8 cellular contexts compared by ENCODE assay signal in the genomic region with DNA sequence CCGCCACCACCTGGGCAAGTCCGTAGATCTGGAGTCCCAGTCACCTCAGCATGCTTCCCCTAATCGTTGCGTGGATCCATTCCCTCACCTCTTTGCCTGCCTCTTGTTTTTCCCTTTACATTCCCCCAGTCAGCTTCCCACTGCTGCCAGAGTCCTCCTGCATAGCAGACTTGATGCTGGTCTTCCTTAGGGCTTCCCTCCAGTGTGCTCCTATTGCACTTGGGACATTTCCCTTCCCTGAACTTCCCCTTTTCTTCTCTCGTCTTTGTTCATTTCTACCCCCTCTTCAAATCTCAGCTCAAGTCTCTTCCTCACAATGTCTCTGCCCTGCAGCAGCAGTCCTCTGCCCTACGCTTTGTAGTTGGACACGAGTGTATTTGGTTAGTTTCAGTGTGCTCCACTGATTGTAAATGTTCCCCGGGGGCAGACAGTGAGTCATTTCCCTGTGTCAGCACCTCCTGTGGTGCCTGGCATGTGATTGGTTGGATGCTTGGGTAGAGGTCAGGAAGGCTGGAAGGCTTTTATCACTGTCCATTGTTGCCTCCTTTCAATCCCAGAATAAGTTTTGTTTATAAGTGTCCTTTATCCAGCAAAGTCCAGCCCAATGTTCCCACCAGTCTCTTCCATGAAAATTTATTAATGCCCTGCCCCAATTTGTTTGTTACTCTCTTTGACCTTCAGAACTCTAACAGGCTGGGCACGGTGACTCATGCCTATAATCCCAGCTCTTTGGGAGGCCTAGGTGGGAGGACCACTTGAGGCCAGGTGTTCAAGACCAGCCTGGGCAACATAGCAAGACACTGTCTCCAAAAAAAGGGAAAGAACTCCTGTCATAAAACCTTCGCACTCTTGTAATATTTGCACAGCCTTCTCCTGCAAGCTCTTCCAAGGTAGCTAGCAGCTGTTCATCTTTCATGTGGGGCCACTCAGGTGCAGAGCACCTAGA. TPM values are rescaled to one million over a fixed set of nuclear protein-coding genes. Genes with fewer than 3 reads are reported as not detected.
DNase-seq lines count a peak whose midpoint lies in the region; ATAC-seq and TF ChIP-seq lines count a peak whose summit lies in the region.

No MANE protein-coding gene starts in this region.

- H3K36me3 ChIP-seq in BLaER1 treated with 17β-estradiol and CSF1 and Interleukin-3, amounts not matched to agents 10 nM and 100 nM, result peaks cover 63 to 99% (median 84%) of the 10 kb centered on the region in 11 experiments
- peaks cover 8 to 84% of the 10 kb centered on the region in 2 experiments for H3K36me3 ChIP-seq in HEK293 (ENCODE audit: control insufficient read depth in 2 of 2, insufficient read depth in 1 of 2, low read length in 2 of 2)
- peaks cover 34 to 58% of the 10 kb centered on the region in 2 experiments for H3K36me3 ChIP-seq in SK-N-SH (replicated peaks in 1 of 2; ENCODE audit: control insufficient read depth in 1 of 2, insufficient read depth in 2 of 2, low read length in 1 of 2)
- H3K36me3 ChIP-seq in effector memory CD4-positive, alpha-beta T cell (ENCODE audit: control insufficient read depth, insufficient read depth, low read length), result peaks cover 33% of the 10 kb centered on the region
- H3K36me3 ChIP-seq in hepatocyte (replicated peaks; ENCODE audit: insufficient read depth, low read depth), result no peaks in the 10 kb centered on the region

- H3K27ac ChIP-seq in BLaER1 treated with 17β-estradiol and CSF1 and Interleukin-3, amounts not matched to agents 10 nM and 100 nM, result no peak overlapping the region
- H3K27ac ChIP-seq in HEK293 (ENCODE audit: extremely low read depth, low read depth, low read length), result no peak overlapping the region
- peak overlapping the region in 1 of 2 experiments; percentile 4; a peak in 1 of 4 replicates for H3K27ac ChIP-seq in SK-N-SH (ENCODE audit: low read depth in 2 of 2, low read length in 1 of 2)
- H3K27ac ChIP-seq in foreskin keratinocyte, result peak overlapping the region; percentile 9
- no peak overlapping the region for H3K27ac ChIP-seq in effector memory CD4-positive, alpha-beta T cell (ENCODE audit: insufficient read depth, low read length, poor library complexity, severe bottlenecking)
- no peak overlapping the region for H3K27ac ChIP-seq in hepatocyte

- H3K4me2 ChIP-seq in BLaER1 treated with 17β-estradiol and CSF1 and Interleukin-3, amounts not matched to agents 10 nM and 100 nM, result peak overlapping the region in 8 of 11 experiments; percentile 9 to 78 (median 56); a peak in 14 of 22 replicates
- H3K4me2 ChIP-seq in SK-N-SH, result no peak overlapping the region; the same call in 1 of the 2 replicates
- H3K4me2 ChIP-seq in hepatocyte, result no peak overlapping the region

- no peaks in the 10 kb centered on the region for H3F3A ChIP-seq in SK-N-SH (replicated peaks; ENCODE audit: insufficient read depth)

- WGBS in SK-N-SH (ENCODE audit: low lambda C conversion rate), result 72% methylated on average over 10 of the region's 10 CpGs
- WGBS in hepatocyte (ENCODE audit: low lambda C conversion rate, missing lambda C conversion rate), result 74% methylated on average over 10 of the region's 10 CpGs

- peaks cover 6 to 24% (median 10%) of the 10 kb centered on the region in 10 experiments; a peak in 16 of 20 replicates for H3K4me1 ChIP-seq in BLaER1 treated with 17β-estradiol and CSF1 and Interleukin-3, amounts not matched to agents 10 nM and 100 nM
- no peaks in the 10 kb centered on the region for H3K4me1 ChIP-seq in HEK293 (ENCODE audit: control insufficient read depth, insufficient read depth, low read length)
- no peaks in the 10 kb centered on the region; a peak in 2 of 4 replicates for H3K4me1 ChIP-seq in SK-N-SH (ENCODE audit: control insufficient read depth in 1 of 2, insufficient read depth in 2 of 2, low read depth in 1 of 2, low read length in 1 of 2)
- peaks cover 4% of the 10 kb centered on the region for H3K4me1 ChIP-seq in foreskin keratinocyte
- H3K4me1 ChIP-seq in effector memory CD4-positive, alpha-beta T cell (ENCODE audit: control insufficient read depth, insufficient read depth, low read length, poor library complexity, severe bottlenecking), result no peaks in the 10 kb centered on the region
- no peaks in the 10 kb centered on the region for H3K4me1 ChIP-seq in hepatocyte (ENCODE audit: insufficient read depth)

- peak overlapping the region in 1 of 2 donors; percentile 82 for H3K27ac Mint-ChIP-seq in stimulated activated naive CD8-positive, alpha-beta T cell treated with anti-CD3 and anti-CD28 coated beads, Interleukin-15, amount 100 ng/mL, for 72 hours

- H3K27me3 ChIP-seq in BLaER1 treated with 17β-estradiol and CSF1 and Interleukin-3, amounts not matched to agents 10 nM and 100 nM, result no peaks in the 10 kb centered on the region
- no peaks in the 10 kb centered on the region for H3K27me3 ChIP-seq in SK-N-SH (ENCODE audit: insufficient read depth)
- no peaks in the 10 kb centered on the region for H3K27me3 ChIP-seq in foreskin keratinocyte
- H3K27me3 ChIP-seq in effector memory CD4-positive, alpha-beta T cell (replicated peaks; ENCODE audit: control insufficient read depth, insufficient read depth, low read length, poor library complexity, severe bottlenecking), result no peaks in the 10 kb centered on the region
- no peaks in the 10 kb centered on the region for H3K27me3 ChIP-seq in hepatocyte

- H3K4me1 Mint-ChIP-seq in stimulated activated naive CD8-positive, alpha-beta T cell treated with anti-CD3 and anti-CD28 coated beads, Interleukin-15, amount 100 ng/mL, for 72 hours, result peaks cover 33% of the 10 kb centered on the region

- TF ChIP-seq EP300 in SK-N-SH (IDR thresholded peaks at IDR 0.05; ENCODE audit: borderline replicate concordance in 1 of 2, low read depth in 1 of 2, low read length in 1 of 2), result no peak

- H3K79me2 ChIP-seq in SK-N-SH (ENCODE audit: insufficient read depth) (peaks cover 48% of the 10 kb centered on the region; the same call in 1 of the 2 replicates), hepatocyte (peaks cover 2% of the 10 kb centered on the region)

- no peak for TF ChIP-seq RAD21 in SK-N-SH (IDR thresholded peaks at IDR 0.05; ENCODE audit: low read length)

- POLR2A ChIA-PET in HEK293 (lab: Yijun Ruan, JAX), result interaction anchor here (0.9 kb wide), 1 partner anchor 39 kb away, joined by 3 read pairs; a partner anchor contains a TSS
- POLR2A ChIA-PET in SK-N-SH (lab: Yijun Ruan, JAX), result no interaction called here

- CTCF ChIA-PET in HEK293 (lab: Yijun Ruan, JAX), result no interaction called here
- CTCF ChIA-PET in SK-N-SH (lab: Yijun Ruan, JAX), result no interaction called here

- no peak overlapping the region for H3K4me3 Mint-ChIP-seq in stimulated activated naive CD8-positive, alpha-beta T cell treated with anti-CD3 and anti-CD28 coated beads, Interleukin-15, amount 100 ng/mL, for 72 hours

- no peak for TF ChIP-seq CTCF in HEK293 (tag by site-specific recombination; IDR thresholded peaks at IDR 0.05)
- no peak for TF ChIP-seq CTCF in SK-N-SH (IDR thresholded peaks at IDR 0.05)
- no peak for TF ChIP-seq CTCF in foreskin keratinocyte (conservative IDR thresholded peaks at IDR 0.05)
- TF ChIP-seq CTCF in hepatocyte (IDR thresholded peaks at IDR 0.05; ENCODE audit: poor library complexity), result no peak

- DNase-seq in SK-N-SH (no peak), foreskin keratinocyte (peak; percentile 42 to 75), amniotic stem cell (lab: John Stamatoyannopoulos, UW) (no peak), hepatocyte (ENCODE audit: low spot score) (no peak)
- DNase-seq in stimulated activated naive CD8-positive, alpha-beta T cell treated with anti-CD3 and anti-CD28 coated beads, Interleukin-15, amount 100 ng/mL, for 72 hours, result no peak
- DNase-seq in effector memory CD4-positive, alpha-beta T cell, result no peak

- H2AFZ ChIP-seq in SK-N-SH (ENCODE audit: low read depth) (no peak overlapping the region), hepatocyte (no peak overlapping the region)

- peaks cover 14 to 47% (median 34%) of the 10 kb centered on the region in 11 experiments; a peak in 16 of 22 replicates for H4K20me1 ChIP-seq in BLaER1 treated with 17β-estradiol and CSF1 and Interleukin-3, amounts not matched to agents 10 nM and 100 nM
- H4K20me1 ChIP-seq in SK-N-SH (ENCODE audit: insufficient read depth), result 0 out of 2 replicates have a peak, but pooled peaks cover 5% of the 10 kb centered on the region
- no peaks in the 10 kb centered on the region for H4K20me1 ChIP-seq in hepatocyte (ENCODE audit: insufficient read depth, poor library complexity, severe bottlenecking)

- no peaks in the 10 kb centered on the region for H3K9me2 ChIP-seq in SK-N-SH
- no peaks in the 10 kb centered on the region for H3K9me2 ChIP-seq in hepatocyte (replicated peaks; ENCODE audit: insufficient read depth)

- peaks cover 11 to 23% (median 16%) of the 10 kb centered on the region in 11 experiments for H3K9me3 ChIP-seq in BLaER1 treated with 17β-estradiol and CSF1 and Interleukin-3, amounts not matched to agents 10 nM and 100 nM (replicated peaks in 1 of 11)
- H3K9me3 ChIP-seq in HEK293 (ENCODE audit: control insufficient read depth, insufficient read depth, low read depth, low read length), result no peaks in the 10 kb centered on the region
- no peaks in the 10 kb centered on the region for H3K9me3 ChIP-seq in SK-N-SH
- no peaks in the 10 kb centered on the region for H3K9me3 ChIP-seq in effector memory CD4-positive, alpha-beta T cell (ENCODE audit: control insufficient read depth, low read length)
- H3K9me3 ChIP-seq in hepatocyte (ENCODE audit: low read depth), result no peaks in the 10 kb centered on the region

- H3K9ac ChIP-seq in BLaER1 treated with 17β-estradiol and CSF1 and Interleukin-3, amounts not matched to agents 10 nM and 100 nM, result no peak overlapping the region
- no peak overlapping the region for H3K9ac ChIP-seq in SK-N-SH

- H3K9me3 Mint-ChIP-seq in stimulated activated naive CD8-positive, alpha-beta T cell treated with anti-CD3 and anti-CD28 coated beads, Interleukin-15, amount 100 ng/mL, for 72 hours, result no peaks in the 10 kb centered on the region

- no peak overlapping the region for H3K4me3 ChIP-seq in BLaER1 treated with 17β-estradiol and CSF1 and Interleukin-3, amounts not matched to agents 10 nM and 100 nM
- H3K4me3 ChIP-seq in HEK293 (ENCODE audit: low read depth, low read length) (no peak overlapping the region), SK-N-SH (ENCODE audit: low read depth in 2 of 2, low read length in 1 of 2) (no peak overlapping the region), hepatocyte (no peak overlapping the region)
- H3K4me3 ChIP-seq in effector memory CD4-positive, alpha-beta T cell (ENCODE audit: insufficient read depth, low read depth, low read length, poor library complexity, severe bottlenecking), result no peak overlapping the region

- no peaks in the 10 kb centered on the region for H3K27me3 Mint-ChIP-seq in stimulated activated naive CD8-positive, alpha-beta T cell treated with anti-CD3 and anti-CD28 coated beads, Interleukin-15, amount 100 ng/mL, for 72 hours

- peak; percentile 88 for ATAC-seq in foreskin keratinocyte
- peak; percentile 72 for ATAC-seq in stimulated activated naive CD8-positive, alpha-beta T cell treated with anti-CD3 and anti-CD28 coated beads, Interleukin-15, amount 100 ng/mL, for 72 hours

RNA-seq across cellular contexts. Expression of a gene that starts 38.3 kb away (rescaled TPM):
- polyA plus RNA-seq in SK-N-SH (2012; rRNA removed) (7.7 and 9.6 TPM in 2 replicates), foreskin keratinocyte (11.8 and 12.4 TPM in 2 replicates), hepatocyte (25.0 and 25.8 TPM in 2 replicates)
- 9.0 and 9.2 TPM in 2 replicates for polyA plus RNA-seq in SK-N-SH (2012; cell fraction: cytosol; rRNA removed)
- 20.5 and 22.1 TPM in 2 replicates for polyA plus RNA-seq in SK-N-SH (2012; cell fraction: nucleus; rRNA removed)
- total RNA-seq in foreskin keratinocyte (21.6 and 21.7 TPM in 2 replicates), hepatocyte (16.0 and 19.5 TPM in 2 replicates)

RNA-seq across cellular contexts. Expression of a gene that starts 54.0 kb away (rescaled TPM):
- 0.08 and 0.25 TPM in 2 replicates for polyA plus RNA-seq in SK-N-SH (2012; rRNA removed)
- polyA plus RNA-seq in SK-N-SH (2012; cell fraction: cytosol; rRNA removed), result 0.18 and 0.24 TPM in 2 replicates
- 0.79 and 0.96 TPM in 2 replicates for polyA plus RNA-seq in SK-N-SH (2012; cell fraction: nucleus; rRNA removed)
- 12.0 and 18.8 TPM in 2 replicates for total RNA-seq in foreskin keratinocyte
- 5.8 and 11.3 TPM in 2 replicates for polyA plus RNA-seq in foreskin keratinocyte
- total RNA-seq in hepatocyte, result 2.5 and 3.3 TPM in 2 replicates
- 3.1 and 3.6 TPM in 2 replicates for polyA plus RNA-seq in hepatocyte

Comparison
In these comparisons a context has a peak if more than half of its experiments do, and no peak if none do; other contexts are left out.
1. H3K4me2 ChIP-seq: peak in BLaER1 treated with 17β-estradiol and CSF1 and Interleukin-3, amounts not matched to agents 10 nM and 100 nM (8 of 11); none in SK-N-SH (single experiment) and hepatocyte (single experiment).
2. DNase-seq: peak in foreskin keratinocyte (2 of 2); none in SK-N-SH (single experiment), stimulated activated naive CD8-positive, alpha-beta T cell treated with anti-CD3 and anti-CD28 coated beads, Interleukin-15, amount 100 ng/mL, for 72 hours (0 of 2), effector memory CD4-positive, alpha-beta T cell (0 of 3), amniotic stem cell (single experiment) and hepatocyte (single experiment).